In genomic region chr13:51221674-51222509, GRCh38 we compare ENCODE assay signal across 8 cellular contexts. TPM values are rescaled to one million over a fixed set of nuclear protein-coding genes. Genes with fewer than 3 reads are reported as not detected.
DNase-seq lines count a peak whose midpoint lies in the region; ATAC-seq and TF ChIP-seq lines count a peak whose summit lies in the region.

A gene with protein sequence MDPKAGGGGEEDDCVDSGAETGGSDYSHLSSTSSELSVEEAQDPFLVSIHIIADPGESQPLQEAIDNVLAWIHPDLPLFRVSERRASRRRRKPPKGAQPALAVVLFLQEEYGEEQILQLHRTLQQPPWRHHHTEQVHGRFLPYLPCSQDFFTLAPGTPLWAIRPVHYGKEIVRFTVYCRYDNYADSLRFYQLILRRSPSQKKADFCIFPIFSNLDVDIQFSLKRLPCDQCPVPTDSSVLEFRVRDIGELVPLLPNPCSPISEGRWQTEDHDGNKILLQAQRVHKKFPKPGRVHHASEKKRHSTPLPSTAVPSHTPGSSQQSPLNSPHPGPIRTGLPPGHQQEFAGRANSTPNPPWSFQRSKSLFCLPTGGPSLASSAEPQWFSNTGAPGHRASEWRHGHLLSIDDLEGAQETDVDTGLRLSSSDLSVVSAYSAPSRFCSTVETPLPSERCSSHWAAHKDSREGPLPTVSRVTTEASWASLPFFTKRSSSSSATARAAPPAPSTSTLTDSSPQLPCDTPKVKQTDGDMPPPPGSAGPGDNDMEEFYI (plus strand): TSS chr13:51222398. CDS start chr13:51222502, 104 bp downstream.

- peak within 1 kb of the TSS; percentile 51 to 63 for H3K27ac ChIP-seq in tibial artery

- peaks cover 0 to 19% (median 7%) of the 10 kb centered on the region in 4 donors for H3K4me1 ChIP-seq in tibial artery

- H3K27me3 ChIP-seq in tibial artery, result no peaks in the 10 kb centered on the region

- peaks cover 11% of the 10 kb centered on the region for H3K4me1 Mint-ChIP-seq in nephron

- peak within 1 kb of the TSS in 1 of 3 experiments; percentile 40 for H3K27ac Mint-ChIP-seq in nephron

- H3K36me3 Mint-ChIP-seq in nephron (ENCODE audit: low read depth), result no peaks in the 10 kb centered on the region

- peaks cover 5% of the 10 kb centered on the region for H3K9me3 Mint-ChIP-seq in nephron

- intact Hi-C loops in tibial artery (cut with DNase I; ENCODE audit: low total_unique reads), result loop anchor here (5.0 to 10.0 kb wide), 3 partner anchors 65 to 583 kb away; partner anchors contain the start of gene DHRS12

- no peaks in the 10 kb centered on the region for H3K36me3 ChIP-seq in tibial artery

- peak; percentile 91 for ATAC-seq in HG02759 (IDR thresholded peaks at IDR 0.05; ENCODE audit: unreplicated experiment)

- no peak for TF ChIP-seq CTCF in fibroblast of villous mesenchyme (IDR thresholded peaks at IDR 0.05; ENCODE audit: insufficient read depth, low read depth, low read length)
- no peak for TF ChIP-seq CTCF in nephron (IDR thresholded peaks at IDR 0.05; ENCODE audit: unreplicated experiment in 3 of 3)
- TF ChIP-seq CTCF in tibial artery (IDR thresholded peaks at IDR 0.05), result peak in 1 of 2 experiments; percentile 63

- H3K9me3 ChIP-seq in tibial artery, result no peaks in the 10 kb centered on the region

- H3K27me3 Mint-ChIP-seq in nephron (ENCODE audit: low read depth), result peaks cover 68% of the 10 kb centered on the region

- H3K4me3 ChIP-seq in fibroblast of villous mesenchyme (ENCODE audit: low read depth, low read length) (peak within 1 kb of the TSS; percentile 67), tibial artery (peak within 1 kb of the TSS; percentile 90 to 93)

- DNase-seq in NCI-H1417 (lab: John Stamatoyannopoulos, UW) (peak; percentile 60 to 75 (median 68)), NCI-H1417 treated with DMSO at 0.1 percent for 48 hours (lab: John Stamatoyannopoulos, UW) (no peak), NCI-H460 (ENCODE audit: extremely low read depth, low read depth) (peak; percentile 23), activated T-helper 1 cell treated with Interleukin-2 at 50 U/mL for 16 hours (ENCODE audit: low read depth) (peak; percentile 4), fibroblast of villous mesenchyme (ENCODE audit: low read depth) (peak; percentile 24), tibial artery (no peak)

- peak within 1 kb of the TSS; percentile 78 to 89 (median 85) for H3K4me3 Mint-ChIP-seq in nephron

RNA-seq across cellular contexts. Expression of the gene that starts here (rescaled TPM):
- 1.7 and 2.9 TPM in 2 replicates for total RNA-seq in NCI-H460 (2014; rRNA removed; shearing (Covaris generic))
- 0.48 and 0.58 TPM in 2 replicates for polyA plus RNA-seq in NCI-H460 (2014; cell fraction: nucleus; rRNA removed)
- 10.0 and 25.0 TPM in 2 replicates for total RNA-seq in fibroblast of villous mesenchyme

Comparison
In these comparisons a context has a peak if more than half of its experiments do, and no peak if none do; other contexts are left out.
1. DNase-seq: peak in NCI-H1417 (3 of 3), NCI-H460 (single experiment), activated T-helper 1 cell treated with Interleukin-2 at 50 U/mL for 16 hours (single experiment) and fibroblast of villous mesenchyme (single experiment); none in NCI-H1417 treated with DMSO at 0.1 percent for 48 hours (single experiment) and tibial artery (0 of 2).